Comparison of ENCODE assay signal across 1 cellular context in genomic region chr17:79776378-79777165, GRCh38.
TF ChIP-seq lines count a peak whose summit lies in the region.

No MANE protein-coding gene starts in this region.

TF ChIP-seq in HepG2, 621 proteins besides CTCF, POLR2A, EP300 and RAD21 (continued from another document):
- TF ChIP-seq ZBED4 (CRISPR knock-in tag; IDR thresholded peaks at IDR 0.05; ENCODE audit: borderline replicate concordance) (0 out of 2 replicates have a peak, but pooled peaks have one; percentile 18), TFDP2 (CRISPR knock-in tag; IDR thresholded peaks at IDR 0.05) (no peak), ETV5 (CRISPR knock-in tag; IDR thresholded peaks at IDR 0.05; ENCODE audit: borderline replicate concordance) (peak; percentile 82; the same call in 1 of the 2 replicates), AFF4 (CRISPR knock-in tag; IDR thresholded peaks at IDR 0.05) (no peak), SAP130 (CRISPR knock-in tag; IDR thresholded peaks at IDR 0.05; ENCODE audit: low read depth) (peak; percentile 92), MBNL3 (CRISPR knock-in tag; conservative IDR thresholded peaks at IDR 0.05) (no peak), NR3C1 (CRISPR knock-in tag; IDR thresholded peaks at IDR 0.05) (no peak), FOXK1 (CRISPR knock-in tag; IDR thresholded peaks at IDR 0.05; ENCODE audit: borderline replicate concordance, low read depth) (peak; percentile 53; the same call in 1 of the 2 replicates), ZNF362 (CRISPR knock-in tag; IDR thresholded peaks at IDR 0.05; ENCODE audit: borderline replicate concordance) (no peak)
